Comparison of ENCODE assay signal across 9 cellular contexts in genomic region chr16:2686912-2687507, GRCh38. TPM values are rescaled to one million over a fixed set of nuclear protein-coding genes. Genes with fewer than 3 reads are reported as not detected.
A peak's percentile ranks its signal among the peaks of the same experiment; 100 is the strongest.
DNase-seq lines count a peak whose midpoint lies in the region; ATAC-seq and TF ChIP-seq lines count a peak whose summit lies in the region.
"Had no signal": no experiment of that assay in that cellular context is flagged by ENCODE, and none has a peak within 500 bp of the region (broad histone marks: within the 10 kb centered on the region; RNA-seq: fewer than 3 reads in every experiment).

No MANE protein-coding gene starts in this region.

- peak overlapping the region; percentile 64 for H3K27ac ChIP-seq in neutrophil
- H3K27ac ChIP-seq: 22Rv1 had no signal

- H3K36me3 ChIP-seq in neutrophil, result peaks cover 13% of the 10 kb centered on the region

- H3K36me3 Mint-ChIP-seq in activated CD8-positive, alpha-beta T cell treated with anti-CD3 and anti-CD28 coated beads, Interleukin-2, amount 10 ng/mL, durations not matched to agents 7 days and 5 days (ENCODE audit: low read depth), result peaks cover 7% of the 10 kb centered on the region

- peak overlapping the region; percentile 66 for H3K4me3 Mint-ChIP-seq in activated CD8-positive, alpha-beta T cell treated with anti-CD3 and anti-CD28 coated beads, Interleukin-2, amount 10 ng/mL, durations not matched to agents 7 days and 5 days

- H3K4me3 ChIP-seq in neutrophil (ENCODE audit: low read depth in 1 of 2, low read length in 1 of 2), result peak overlapping the region; percentile 45 to 50

- TF ChIP-seq CTCF in neutrophil (IDR thresholded peaks at IDR 0.05), result no peak

- H3K9me3 Mint-ChIP-seq in activated CD8-positive, alpha-beta T cell treated with anti-CD3 and anti-CD28 coated beads, Interleukin-2, amount 10 ng/mL, durations not matched to agents 7 days and 5 days (ENCODE audit: insufficient read depth), result no peaks in the 10 kb centered on the region

- H3K9me3 ChIP-seq in neutrophil, result no peaks in the 10 kb centered on the region

- H3K27me3 ChIP-seq in neutrophil, result no peaks in the 10 kb centered on the region

- peak overlapping the region; percentile 87 for H3K27ac Mint-ChIP-seq in activated CD8-positive, alpha-beta T cell treated with anti-CD3 and anti-CD28 coated beads, Interleukin-2, amount 10 ng/mL, durations not matched to agents 7 days and 5 days

- peaks cover 32% of the 10 kb centered on the region in 2 experiments for H3K4me1 ChIP-seq in neutrophil (ENCODE audit: control insufficient read depth in 1 of 2, insufficient read depth in 1 of 2, low read depth in 1 of 2, low read length in 1 of 2)

- peak; percentile 34 for DNase-seq in NK-92 treated with Interleukin-12 subunit alpha and Interleukin-12 subunit beta, amount 100 ng/mL, for 24 hours (lab: John Stamatoyannopoulos, UW)
- DNase-seq in NK-92 (lab: John Stamatoyannopoulos, UW; ENCODE audit: unreplicated experiment), result no peak
- peak; percentile 51 for DNase-seq in activated CD8-positive, alpha-beta T cell treated with anti-CD3 and anti-CD28 coated beads, Interleukin-2, amount 10 ng/mL, durations not matched to agents 7 days and 5 days
- no peak for DNase-seq in SHP77 treated with DMSO at 0.1 percent for 48 hours (lab: John Stamatoyannopoulos, UW)
- no peak for DNase-seq in H4 (ENCODE audit: low spot score)
- DNase-seq in NCI-H69 (lab: John Stamatoyannopoulos, UW), result no peak

- CTCF ChIA-PET in activated CD8-positive, alpha-beta T cell treated with anti-CD3 and anti-CD28 coated beads, Interleukin-2, amount 10 ng/mL, durations not matched to agents 7 days and 5 days (lab: Charles Lee), result interaction anchor here (0.6 kb wide), 1 partner anchor 175 kb away, joined by 3 read pairs; no protein-coding TSS in a partner anchor

- POLR2A ChIA-PET in activated CD8-positive, alpha-beta T cell treated with anti-CD3 and anti-CD28 coated beads, Interleukin-2, amount 10 ng/mL, durations not matched to agents 7 days and 5 days (lab: Charles Lee), result interaction anchor here (0.7 kb wide), 1 partner anchor 715 kb away, joined by 3 read pairs; no protein-coding TSS in a partner anchor

- H3K4me1 Mint-ChIP-seq in activated CD8-positive, alpha-beta T cell treated with anti-CD3 and anti-CD28 coated beads, Interleukin-2, amount 10 ng/mL, durations not matched to agents 7 days and 5 days (ENCODE audit: low read depth), result peaks cover 39% of the 10 kb centered on the region

- peak; percentile 43 for ATAC-seq in HG03159 (IDR thresholded peaks at IDR 0.05; ENCODE audit: unreplicated experiment)
- no peak for ATAC-seq in activated CD8-positive, alpha-beta T cell treated with anti-CD3 and anti-CD28 coated beads, Interleukin-2, amount 10 ng/mL, durations not matched to agents 7 days and 5 days

- H3K27me3 Mint-ChIP-seq in activated CD8-positive, alpha-beta T cell treated with anti-CD3 and anti-CD28 coated beads, Interleukin-2, amount 10 ng/mL, durations not matched to agents 7 days and 5 days (ENCODE audit: low read depth), result no peaks in the 10 kb centered on the region

RNA-seq across cellular contexts. Expression of gene KCTD5, which starts 4.7 kb away (rescaled TPM):
- total RNA-seq in activated CD8-positive, alpha-beta T cell treated with anti-CD3 and anti-CD28 coated beads, Interleukin-2, amount 10 ng/mL, durations not matched to agents 7 days and 5 days, result 10 to 100 TPM; 33.2 to 35.9 TPM
- 25.3 and 49.7 TPM in 2 replicates for total RNA-seq in H4 (2014; rRNA removed; shearing (Covaris generic))

RNA-seq across cellular contexts. Expression of gene PRSS27, which starts 33.0 kb away (rescaled TPM):
- total RNA-seq in activated CD8-positive, alpha-beta T cell treated with anti-CD3 and anti-CD28 coated beads, Interleukin-2, amount 10 ng/mL, durations not matched to agents 7 days and 5 days, result 1 to 10 TPM in 1 of 2 experiments, under 1 TPM in 1; 0.70 to 1.0 TPM
- total RNA-seq in H4 (2014; rRNA removed; shearing (Covaris generic)), result 0.02 and 0.46 TPM in 2 replicates

Comparison
In these comparisons a context has a peak if more than half of its experiments do, and no peak if none do; other contexts are left out.
1. DNase-seq: peak in NK-92 treated with Interleukin-12 subunit alpha and Interleukin-12 subunit beta, amount 100 ng/mL, for 24 hours (single experiment) and activated CD8-positive, alpha-beta T cell treated with anti-CD3 and anti-CD28 coated beads, Interleukin-2, amount 10 ng/mL, durations not matched to agents 7 days and 5 days (single experiment); none in NK-92 (single experiment), SHP77 treated with DMSO at 0.1 percent for 48 hours (single experiment), H4 (single experiment) and NCI-H69 (single experiment).